8 cellular contexts compared by ENCODE assay signal in the genomic region with DNA sequence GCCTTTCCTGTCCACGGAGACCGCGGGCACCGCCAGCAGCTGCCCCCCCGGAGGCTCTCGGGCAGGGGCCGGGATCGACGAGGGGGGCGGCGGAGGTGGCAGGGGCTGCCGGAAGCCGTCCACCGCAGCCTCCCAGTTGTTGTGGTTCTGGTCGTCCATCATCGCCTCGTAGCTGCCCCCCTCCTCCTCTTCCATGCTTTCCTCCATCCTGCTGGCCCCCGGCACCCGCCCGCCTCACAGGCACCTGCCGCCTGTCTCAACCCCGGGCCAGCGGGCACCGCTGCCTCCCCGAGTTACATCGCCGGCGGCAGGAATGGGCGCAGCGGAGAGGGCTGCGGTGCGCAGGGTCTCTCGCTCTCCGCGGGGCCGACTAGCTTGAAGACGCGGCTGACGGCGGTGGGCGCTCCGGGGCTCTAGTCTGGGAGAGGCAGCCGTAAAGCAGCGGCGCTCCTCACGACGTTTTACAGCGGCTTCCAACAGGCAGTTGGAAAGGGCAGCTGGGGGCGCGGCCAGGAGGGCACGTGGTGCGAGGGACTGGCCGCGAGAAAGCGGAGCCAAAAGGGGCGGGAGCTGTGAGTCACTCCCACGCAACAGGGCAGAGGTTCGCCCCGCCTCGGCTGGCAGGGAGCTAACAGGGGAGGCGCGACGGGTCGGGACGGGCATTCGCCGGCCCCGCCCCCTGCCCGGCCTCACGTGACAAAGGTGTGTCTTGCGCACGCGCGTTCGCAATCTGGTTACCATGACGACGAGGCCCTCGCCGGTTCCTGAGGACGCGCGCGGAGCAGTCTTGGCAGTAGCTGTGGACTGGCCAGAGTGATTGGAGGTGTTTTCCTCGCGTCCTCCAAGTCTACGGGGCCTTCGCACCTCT. TPM values are rescaled to one million over a fixed set of nuclear protein-coding genes. Genes with fewer than 3 reads are reported as not detected.
A peak's percentile ranks its signal among the peaks of the same experiment; 100 is the strongest.
DNase-seq lines count a peak whose midpoint lies in the region; ATAC-seq and TF ChIP-seq lines count a peak whose summit lies in the region.

Gene CACUL1 (minus strand): TSS at position 415 of the 868 bp plus-strand sequence. CDS start 208 bp downstream, at position 207.

- ATAC-seq in GM21576 (IDR thresholded peaks at IDR 0.05; ENCODE audit: unreplicated experiment) (peak; percentile 94), PC-3 (peak; percentile 87)

- DNase-seq in DMS114 treated with DMSO at 0.1 percent for 48 hours (lab: John Stamatoyannopoulos, UW; ENCODE audit: unreplicated experiment), result peak; percentile 98
- peak; percentile 97 for DNase-seq in PC-3
- DNase-seq in activated T-cell treated with anti-CD3 and anti-CD28 coated beads for 48 hours (ENCODE audit: low read depth), result peak; percentile 99
- DNase-seq in epithelial cell of proximal tubule (ENCODE audit: low read depth), result peak; percentile 87
- peak; percentile 100 for DNase-seq in mucosa of gallbladder (ENCODE audit: low spot score)
- DNase-seq in stimulated activated CD8-positive, alpha-beta memory T cell treated with anti-CD3 and anti-CD28 coated beads, Interleukin-4, amount 100 ng/mL, for 4 hours (ENCODE audit: low read depth in 2 of 2, low spot score in 1 of 2), result peak; percentile 97 to 99

- H3F3A ChIP-seq in PC-3 (ENCODE audit: low read length, unreplicated experiment), result no peaks in the 10 kb centered on the region

- peak within 1 kb of the TSS; percentile 97 for H3K4me2 ChIP-seq in PC-3 (ENCODE audit: low read length)

- no peaks in the 10 kb centered on the region for H3K9me2 ChIP-seq in PC-3 (replicated peaks; ENCODE audit: low read length)

- H3K27ac ChIP-seq in PC-3 (ENCODE audit: low read length), result peak within 1 kb of the TSS; percentile 29; the same call in 1 of the 2 replicates

- peak within 1 kb of the TSS; percentile 99 for H3K4me3 ChIP-seq in PC-3 (ENCODE audit: low read length)
- H3K4me3 ChIP-seq in epithelial cell of proximal tubule (ENCODE audit: low read depth, low read length), result peak within 1 kb of the TSS; percentile 98

- POLR2A ChIA-PET in PC-3 (lab: Charles Lee; ENCODE audit: unreplicated experiment), result interaction anchor here (0.6 to 0.7 kb wide), 2 partner anchors 29 to 36 kb away, joined by 3 to 6 read pairs; no protein-coding TSS in a partner anchor

- 0 out of 2 replicates have a peak, but pooled peaks have one; percentile 12 for TF ChIP-seq RAD21 in Ishikawa (IDR thresholded peaks at IDR 0.05; ENCODE audit: low read depth)

- no peaks in the 10 kb centered on the region for H3K9me3 ChIP-seq in PC-3 (ENCODE audit: low read length)

- peaks cover 16% of the 10 kb centered on the region for H3K4me1 ChIP-seq in PC-3 (ENCODE audit: insufficient read depth, low read length)

- H3K27me3 ChIP-seq in PC-3 (ENCODE audit: low read length), result no peaks in the 10 kb centered on the region

- peaks cover 34% of the 10 kb centered on the region for H4K20me1 ChIP-seq in PC-3 (ENCODE audit: low read length)

- CTCF ChIA-PET in PC-3 (lab: Charles Lee), result interaction anchor here (0.6 to 1.1 kb wide), 3 partner anchors 34 to 267 kb away, joined by 3 read pairs; no protein-coding TSS in a partner anchor

- peak; percentile 56; the same call in 1 of the 2 replicates for TF ChIP-seq EP300 in Ishikawa (IDR thresholded peaks at IDR 0.05; ENCODE audit: borderline replicate concordance)

- H3K79me2 ChIP-seq in PC-3 (ENCODE audit: low read length), result peaks cover 49% of the 10 kb centered on the region

- TF ChIP-seq CTCF in PC-3 (conservative IDR thresholded peaks at IDR 0.05; ENCODE audit: low read depth, low read length) (no peak), epithelial cell of proximal tubule (conservative IDR thresholded peaks at IDR 0.05; ENCODE audit: low read depth, low read length) (no peak)

- peak within 1 kb of the TSS; percentile 83 for H3K9ac ChIP-seq in PC-3 (ENCODE audit: low read length)

- peak within 1 kb of the TSS; percentile 97 for H2AFZ ChIP-seq in PC-3 (ENCODE audit: low read length)

- H3K36me3 ChIP-seq in PC-3 (ENCODE audit: low read depth, low read length), result no peaks in the 10 kb centered on the region

- no TSS peak for BruUV-seq in PC-3 (replicated peaks; lab: Mats Ljungman, UMichigan)

- intact Hi-C loops in PC-3 (cut with micrococcal nuclease), result no loop called here

TF ChIP-seq in Ishikawa, 13 proteins besides CTCF, POLR2A, EP300 and RAD21:
- TF ChIP-seq MAX (IDR thresholded peaks at IDR 0.05) (peak; percentile 83), TEAD4 (IDR thresholded peaks at IDR 0.05) (peak; percentile 47; the same call in 1 of the 2 replicates), TAF1 (IDR thresholded peaks at IDR 0.05; ENCODE audit: low read depth) (peak; percentile 97), CEBPB (IDR thresholded peaks at IDR 0.05) (no peak), NFIC (IDR thresholded peaks at IDR 0.05) (peak; percentile 96), CREB1 (IDR thresholded peaks at IDR 0.05; ENCODE audit: low read depth) (peak; percentile 67; the same call in 1 of the 2 replicates), YY1 (IDR thresholded peaks at IDR 0.05; ENCODE audit: low read depth) (peak; percentile 24; the same call in 1 of the 2 replicates), TCF12 (IDR thresholded peaks at IDR 0.05; ENCODE audit: low read depth) (peak; percentile 63; the same call in 1 of the 2 replicates), EGR1 (IDR thresholded peaks at IDR 0.05) (peak; percentile 98), FOXM1 (IDR thresholded peaks at IDR 0.05; ENCODE audit: borderline replicate concordance, low read depth) (no peak), ZBTB7A (IDR thresholded peaks at IDR 0.05; ENCODE audit: low read depth) (peak; percentile 83)
- TF ChIP-seq, protein P1, sequence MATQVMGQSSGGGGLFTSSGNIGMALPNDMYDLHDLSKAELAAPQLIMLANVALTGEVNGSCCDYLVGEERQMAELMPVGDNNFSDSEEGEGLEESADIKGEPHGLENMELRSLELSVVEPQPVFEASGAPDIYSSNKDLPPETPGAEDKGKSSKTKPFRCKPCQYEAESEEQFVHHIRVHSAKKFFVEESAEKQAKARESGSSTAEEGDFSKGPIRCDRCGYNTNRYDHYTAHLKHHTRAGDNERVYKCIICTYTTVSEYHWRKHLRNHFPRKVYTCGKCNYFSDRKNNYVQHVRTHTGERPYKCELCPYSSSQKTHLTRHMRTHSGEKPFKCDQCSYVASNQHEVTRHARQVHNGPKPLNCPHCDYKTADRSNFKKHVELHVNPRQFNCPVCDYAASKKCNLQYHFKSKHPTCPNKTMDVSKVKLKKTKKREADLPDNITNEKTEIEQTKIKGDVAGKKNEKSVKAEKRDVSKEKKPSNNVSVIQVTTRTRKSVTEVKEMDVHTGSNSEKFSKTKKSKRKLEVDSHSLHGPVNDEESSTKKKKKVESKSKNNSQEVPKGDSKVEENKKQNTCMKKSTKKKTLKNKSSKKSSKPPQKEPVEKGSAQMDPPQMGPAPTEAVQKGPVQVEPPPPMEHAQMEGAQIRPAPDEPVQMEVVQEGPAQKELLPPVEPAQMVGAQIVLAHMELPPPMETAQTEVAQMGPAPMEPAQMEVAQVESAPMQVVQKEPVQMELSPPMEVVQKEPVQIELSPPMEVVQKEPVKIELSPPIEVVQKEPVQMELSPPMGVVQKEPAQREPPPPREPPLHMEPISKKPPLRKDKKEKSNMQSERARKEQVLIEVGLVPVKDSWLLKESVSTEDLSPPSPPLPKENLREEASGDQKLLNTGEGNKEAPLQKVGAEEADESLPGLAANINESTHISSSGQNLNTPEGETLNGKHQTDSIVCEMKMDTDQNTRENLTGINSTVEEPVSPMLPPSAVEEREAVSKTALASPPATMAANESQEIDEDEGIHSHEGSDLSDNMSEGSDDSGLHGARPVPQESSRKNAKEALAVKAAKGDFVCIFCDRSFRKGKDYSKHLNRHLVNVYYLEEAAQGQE (IDR thresholded peaks at IDR 0.05; ENCODE audit: low read depth), result 0 out of 2 replicates have a peak, but pooled peaks have one; percentile 15
- TF ChIP-seq, protein P2, sequence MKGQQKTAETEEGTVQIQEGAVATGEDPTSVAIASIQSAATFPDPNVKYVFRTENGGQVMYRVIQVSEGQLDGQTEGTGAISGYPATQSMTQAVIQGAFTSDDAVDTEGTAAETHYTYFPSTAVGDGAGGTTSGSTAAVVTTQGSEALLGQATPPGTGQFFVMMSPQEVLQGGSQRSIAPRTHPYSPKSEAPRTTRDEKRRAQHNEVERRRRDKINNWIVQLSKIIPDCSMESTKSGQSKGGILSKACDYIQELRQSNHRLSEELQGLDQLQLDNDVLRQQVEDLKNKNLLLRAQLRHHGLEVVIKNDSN (IDR thresholded peaks at IDR 0.05), result peak; percentile 99

RNA-seq across cellular contexts. Expression of gene CACUL1, which starts in this region (rescaled TPM):
- total RNA-seq in PC-3 (2014; rRNA removed) (27.6 and 39.7 TPM in 2 replicates), epithelial cell of proximal tubule (19.8 and 23.2 TPM in 2 replicates), mucosa of gallbladder (33.1 TPM)

Comparison
In these comparisons a context has a peak if more than half of its experiments do, and no peak if none do; other contexts are left out.
1. Peak in every context shown above with its lines: DNase-seq, ATAC-seq, H3K4me3 ChIP-seq and H3K27ac ChIP-seq.